ENCODE assay signal across 15 cellular contexts in the genomic region with DNA sequence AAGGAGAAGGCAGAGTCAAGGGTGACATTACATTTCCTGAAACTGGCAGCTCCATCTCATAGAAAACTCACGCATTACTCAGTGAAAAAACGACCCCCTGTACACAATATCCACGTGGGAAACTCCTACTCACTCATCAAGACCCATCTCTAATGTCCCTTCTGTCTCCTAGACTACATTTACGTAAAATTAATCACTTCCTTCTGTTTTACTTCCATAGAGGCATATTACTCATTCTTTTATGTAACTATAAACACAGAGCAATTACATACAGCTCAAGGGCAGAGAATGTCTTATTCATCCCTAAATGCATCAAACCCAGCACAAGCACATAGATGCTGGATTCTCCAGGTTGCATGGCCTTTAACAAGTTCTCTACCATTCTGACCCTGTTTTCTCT.
DNase-seq lines count a peak whose midpoint lies in the region; ATAC-seq and TF ChIP-seq lines count a peak whose summit lies in the region.
"Had no signal": no experiment of that assay in that cellular context is flagged by ENCODE, and none has a peak within 500 bp of the region (broad histone marks: within the 10 kb centered on the region; RNA-seq: fewer than 3 reads in every experiment).

No MANE protein-coding gene starts in this region.

- H3K4me3 ChIP-seq in BJ (ENCODE audit: low read depth, low read length), result no peak overlapping the region
- no peak overlapping the region for H3K4me3 ChIP-seq in MG63
- no peak overlapping the region for H3K4me3 ChIP-seq in cardiac fibroblast (replicated peaks in 1 of 2; ENCODE audit: low read depth in 2 of 2, low read length in 2 of 2)

- CTCF ChIA-PET in BJ (lab: Yijun Ruan, JAX), result interaction anchor here (0.8 to 1.7 kb wide), 4 partner anchors 35 to 356 kb away, joined by 3 read pairs; no protein-coding TSS in a partner anchor

- no peaks in the 10 kb centered on the region for H3K27me3 ChIP-seq in BJ (ENCODE audit: control insufficient read depth, insufficient read depth, low read length)
- no peaks in the 10 kb centered on the region for H3K27me3 ChIP-seq in MG63

- H3K4me3 Mint-ChIP-seq in activated T-cell treated with anti-CD3 and anti-CD28 coated beads, Interleukin-2, amount 50 U/mL, for 72 hours, result no peak overlapping the region
- H3K4me3 Mint-ChIP-seq: activated B cell treated with CpG ODN at 0.5 μM for 24 hours; CD4-positive, CD25-positive, alpha-beta regulatory T cell; stimulated activated naive B cell treated with anti-CD40 and anti-IgM and Interleukin-4, amounts not matched to agents 10 μg/mL and 1 μg/mL and 100 μg/mL, for 72 hours had no signal

- no peaks in the 10 kb centered on the region for H3K36me3 Mint-ChIP-seq in activated T-cell treated with anti-CD3 and anti-CD28 coated beads, Interleukin-2, amount 50 U/mL, for 72 hours (ENCODE audit: insufficient read depth in 2 of 2)
- H3K36me3 Mint-ChIP-seq: CD4-positive, CD25-positive, alpha-beta regulatory T cell; stimulated activated naive B cell treated with anti-CD40 and anti-IgM and Interleukin-4, amounts not matched to agents 10 μg/mL and 1 μg/mL and 100 μg/mL, for 72 hours had no signal

- no peaks in the 10 kb centered on the region for H3K27me3 Mint-ChIP-seq in activated T-cell treated with anti-CD3 and anti-CD28 coated beads, Interleukin-2, amount 50 U/mL, for 72 hours (ENCODE audit: low read depth)
- H3K27me3 Mint-ChIP-seq: activated B cell treated with CpG ODN at 0.5 μM for 24 hours; CD4-positive, CD25-positive, alpha-beta regulatory T cell had no signal

- DNase-seq in BJ (ENCODE audit: low read depth) (peak; percentile 75), MG63 (peak; percentile 19), cardiac fibroblast (ENCODE audit: low read depth in 2 of 2) (peak; percentile 51 to 91), kidney glomerular epithelial cell (lab: John Stamatoyannopoulos, UW) (peak; percentile 48), G401 (ENCODE audit: low spot score) (no peak)
- no peak for DNase-seq in activated T-cell treated with anti-CD3 and anti-CD28 coated beads, Interleukin-2, amount 50 U/mL, for 72 hours
- DNase-seq: activated B cell treated with CpG ODN at 0.5 μM for 24 hours; CD4-positive, CD25-positive, alpha-beta regulatory T cell; NCI-H1092; NCI-H526; SIG-M5; stimulated activated CD4-positive, alpha-beta T cell treated with anti-CD3 and anti-CD28 coated beads, Interleukin-2, amount 100 ng/mL, for 24 hours; stimulated activated naive B cell treated with anti-CD40 and anti-IgM and Interleukin-4, amounts not matched to agents 10 μg/mL and 1 μg/mL and 100 μg/mL, for 72 hours had no signal

- no peak overlapping the region for H3K27ac Mint-ChIP-seq in activated T-cell treated with anti-CD3 and anti-CD28 coated beads, Interleukin-2, amount 50 U/mL, for 72 hours
- H3K27ac Mint-ChIP-seq: activated B cell treated with CpG ODN at 0.5 μM for 24 hours; CD4-positive, CD25-positive, alpha-beta regulatory T cell; stimulated activated naive B cell treated with anti-CD40 and anti-IgM and Interleukin-4, amounts not matched to agents 10 μg/mL and 1 μg/mL and 100 μg/mL, for 72 hours had no signal

- ATAC-seq in HG02870 (IDR thresholded peaks at IDR 0.05; ENCODE audit: unreplicated experiment) (no peak), HG03354 (IDR thresholded peaks at IDR 0.05; ENCODE audit: poor library complexity, severe bottlenecking, unreplicated experiment) (no peak)
- no peak for ATAC-seq in activated T-cell treated with anti-CD3 and anti-CD28 coated beads, Interleukin-2, amount 50 U/mL, for 72 hours (replicated peaks in 1 of 2)
- ATAC-seq: stimulated activated naive B cell treated with anti-CD40 and anti-IgM and Interleukin-4, amounts not matched to agents 10 μg/mL and 1 μg/mL and 100 μg/mL, for 72 hours had no signal

- POLR2A ChIA-PET in BJ (lab: Charles Lee), result interaction anchor here (0.6 kb wide), 1 partner anchor 169 kb away, joined by 4 read pairs; no protein-coding TSS in a partner anchor

- H3K9me3 Mint-ChIP-seq in activated T-cell treated with anti-CD3 and anti-CD28 coated beads, Interleukin-2, amount 50 U/mL, for 72 hours, result no peaks in the 10 kb centered on the region
- H3K9me3 Mint-ChIP-seq: activated B cell treated with CpG ODN at 0.5 μM for 24 hours had no signal

- in situ Hi-C loops in G401 (cut with HindIII; ENCODE audit: low sequenced_read_pairs), result no loop called here

- TF ChIP-seq CTCF in BJ (IDR thresholded peaks at IDR 0.05; ENCODE audit: insufficient read depth, low read depth, low read length) (no peak), cardiac fibroblast (IDR thresholded peaks at IDR 0.05; ENCODE audit: low read depth, low read length) (no peak)

- no peaks in the 10 kb centered on the region for H3K36me3 ChIP-seq in BJ (ENCODE audit: control insufficient read depth, insufficient read depth, low read length)
- peaks cover 11% of the 10 kb centered on the region; the same call in 1 of the 2 replicates for H3K36me3 ChIP-seq in MG63

- H3K4me1 Mint-ChIP-seq in activated T-cell treated with anti-CD3 and anti-CD28 coated beads, Interleukin-2, amount 50 U/mL, for 72 hours (ENCODE audit: low read depth), result peaks cover under 1% of the 10 kb centered on the region
- H3K4me1 Mint-ChIP-seq: activated B cell treated with CpG ODN at 0.5 μM for 24 hours; CD4-positive, CD25-positive, alpha-beta regulatory T cell; stimulated activated naive B cell treated with anti-CD40 and anti-IgM and Interleukin-4, amounts not matched to agents 10 μg/mL and 1 μg/mL and 100 μg/mL, for 72 hours had no signal

- no peaks in the 10 kb centered on the region for H3K9me3 ChIP-seq in MG63

Comparison
In these comparisons a context has a peak if more than half of its experiments do, and no peak if none do; other contexts are left out.
1. DNase-seq: peak in BJ (single experiment), MG63 (single experiment), cardiac fibroblast (2 of 2) and kidney glomerular epithelial cell (single experiment); none in G401 (single experiment) and activated T-cell treated with anti-CD3 and anti-CD28 coated beads, Interleukin-2, amount 50 U/mL, for 72 hours (0 of 2).